In genomic region chr19:29610574-29611271, GRCh38 we compare ENCODE assay signal across 8 cellular contexts. TPM values are rescaled to one million over a fixed set of nuclear protein-coding genes. Genes with fewer than 3 reads are reported as not detected.
DNase-seq lines count a peak whose midpoint lies in the region; ATAC-seq and TF ChIP-seq lines count a peak whose summit lies in the region.

No MANE protein-coding gene starts in this region.

- peak; percentile 73 to 79 for DNase-seq in AML-193 (lab: John Stamatoyannopoulos, UW)
- peak; percentile 88 for DNase-seq in NCI-H345 (lab: John Stamatoyannopoulos, UW)
- DNase-seq in activated CD4-positive, alpha-beta T cell treated with anti-CD3 and anti-CD28 coated beads for 36 hours, result peak; percentile 93
- DNase-seq in colonic mucosa, result peak; percentile 74
- DNase-seq in stimulated activated CD4-positive, alpha-beta T cell treated with anti-CD3 and anti-CD28 coated beads, TNF-alpha, amount 100 ng/mL, for 48 hours (ENCODE audit: low read depth in 3 of 3), result peak; percentile 68 to 86 (median 74)

- no peaks in the 10 kb centered on the region for H3K9me3 Mint-ChIP-seq in activated CD4-positive, alpha-beta T cell treated with anti-CD3 and anti-CD28 coated beads for 36 hours (ENCODE audit: low read depth)

- TF ChIP-seq RAD21 in liver (IDR thresholded peaks at IDR 0.05), result peak; percentile 94 to 98

- TF ChIP-seq CTCF in colonic mucosa (IDR thresholded peaks at IDR 0.05) (peak; percentile 83), liver (IDR thresholded peaks at IDR 0.05; ENCODE audit: low read depth, low read length, missing input control) (peak; percentile 92)

- CTCF ChIA-PET in activated CD4-positive, alpha-beta T cell treated with anti-CD3 and anti-CD28 coated beads for 36 hours (lab: Charles Lee), result interaction anchor here (0.6 to 8.9 kb wide), 30 partner anchors 10 to 347 kb away, joined by 3 to 130 read pairs (median 5); partner anchors contain the start of genes C19orf12 and PLEKHF1

- POLR2A ChIA-PET in activated CD4-positive, alpha-beta T cell treated with anti-CD3 and anti-CD28 coated beads for 36 hours (lab: Charles Lee), result interaction anchor here (0.9 to 1.1 kb wide), 3 partner anchors 62 to 107 kb away, joined by 3 to 4 read pairs (median 3); no protein-coding TSS in a partner anchor

- 46% methylated on average over 19 of the region's 19 CpGs for WGBS in liver

- no peak overlapping the region for H3K4me3 ChIP-seq in colonic mucosa
- H3K4me3 ChIP-seq in liver (ENCODE audit: low read depth in 1 of 3, low read length in 3 of 3), result no peak overlapping the region

- ATAC-seq in GM18868 (IDR thresholded peaks at IDR 0.05; ENCODE audit: unreplicated experiment), result peak; percentile 81
- ATAC-seq in HG03097 (IDR thresholded peaks at IDR 0.05; ENCODE audit: low FRiP score, unreplicated experiment), result peak; percentile 63
- ATAC-seq in activated CD4-positive, alpha-beta T cell treated with anti-CD3 and anti-CD28 coated beads for 36 hours, result peak; percentile 76

- H3K9me3 ChIP-seq in colonic mucosa (no peaks in the 10 kb centered on the region), liver (ENCODE audit: control insufficient read depth in 4 of 4, low read length in 3 of 4) (no peaks in the 10 kb centered on the region)

- H3K27ac ChIP-seq in colonic mucosa (no peak overlapping the region), liver (ENCODE audit: low read depth in 1 of 2, low read length in 2 of 2) (no peak overlapping the region)

- H3K4me1 Mint-ChIP-seq in activated CD4-positive, alpha-beta T cell treated with anti-CD3 and anti-CD28 coated beads for 36 hours, result peaks cover 12% of the 10 kb centered on the region

- H3K4me1 ChIP-seq in colonic mucosa (peaks cover 4% of the 10 kb centered on the region), liver (ENCODE audit: control insufficient read depth in 4 of 4, insufficient read depth in 4 of 4, low read length in 3 of 4) (peaks cover 11 to 40% (median 28%) of the 10 kb centered on the region in 4 donors)

- H3K9ac ChIP-seq in colonic mucosa (ENCODE audit: low read depth in 2 of 2, low read length in 2 of 2), result no peak overlapping the region
- H3K9ac ChIP-seq in liver (ENCODE audit: low read depth in 1 of 2, low read length in 2 of 2), result peak overlapping the region in 1 of 2 donors; percentile 28

- intact Hi-C loops in activated CD4-positive, alpha-beta T cell treated with anti-CD3 and anti-CD28 coated beads for 36 hours (cut with DNase I, micrococcal nuclease), result loop anchor here (1.0 to 10.0 kb wide), 5 partner anchors 54 to 234 kb away; partner anchors contain the start of gene PLEKHF1 (in 2 of the 2)
- intact Hi-C loops in colonic mucosa (cut with DNase I), result loop anchor here (2.0 to 10.0 kb wide), 3 partner anchors 47 to 106 kb away; no protein-coding TSS in a partner anchor

- H3K36me3 Mint-ChIP-seq in activated CD4-positive, alpha-beta T cell treated with anti-CD3 and anti-CD28 coated beads for 36 hours (ENCODE audit: low read depth), result peaks cover 59% of the 10 kb centered on the region

- no peak overlapping the region for H3K4me3 Mint-ChIP-seq in activated CD4-positive, alpha-beta T cell treated with anti-CD3 and anti-CD28 coated beads for 36 hours

- peaks cover 10% of the 10 kb centered on the region for H3K36me3 ChIP-seq in colonic mucosa
- peaks cover 8 to 38% (median 17%) of the 10 kb centered on the region in 4 donors for H3K36me3 ChIP-seq in liver (ENCODE audit: control insufficient read depth in 4 of 4, insufficient read depth in 3 of 4, low read depth in 1 of 4, low read length in 3 of 4)

- no peak overlapping the region for H3K27ac Mint-ChIP-seq in activated CD4-positive, alpha-beta T cell treated with anti-CD3 and anti-CD28 coated beads for 36 hours

- H3K27me3 ChIP-seq in colonic mucosa (no peaks in the 10 kb centered on the region), liver (ENCODE audit: control insufficient read depth in 4 of 4, insufficient read depth in 4 of 4, low read length in 3 of 4) (no peaks in the 10 kb centered on the region)

- H3K27me3 Mint-ChIP-seq in activated CD4-positive, alpha-beta T cell treated with anti-CD3 and anti-CD28 coated beads for 36 hours, result no peaks in the 10 kb centered on the region

TF ChIP-seq in liver, 16 proteins besides CTCF, POLR2A, EP300 and RAD21:
- no peak for TF ChIP-seq SP1 (IDR thresholded peaks at IDR 0.05)
- TF ChIP-seq HNF4A (conservative IDR thresholded peaks at IDR 0.05), result no peak
- TF ChIP-seq YY1 (IDR thresholded peaks at IDR 0.05), result no peak
- no peak for TF ChIP-seq NR2F2 (IDR thresholded peaks at IDR 0.05)
- TF ChIP-seq JUND (IDR thresholded peaks at IDR 0.05), result no peak
- TF ChIP-seq MAX (IDR thresholded peaks at IDR 0.05), result no peak

RNA-seq across cellular contexts. Expression of gene POP4, which starts 4.6 kb away (rescaled TPM):
- 100 to 1,000 TPM; 101 to 136 TPM for total RNA-seq in activated CD4-positive, alpha-beta T cell treated with anti-CD3 and anti-CD28 coated beads for 36 hours
- 10 to 100 TPM; 52.4 to 87.5 TPM for total RNA-seq in colonic mucosa
- 10 to 100 TPM; 33.7 to 35.2 TPM for total RNA-seq in liver
- polyA plus RNA-seq in liver, result 10 to 100 TPM; 42.5 to 61.6 TPM

RNA-seq across cellular contexts. Expression of gene PLEKHF1, which starts 54.5 kb away (rescaled TPM):
- total RNA-seq in activated CD4-positive, alpha-beta T cell treated with anti-CD3 and anti-CD28 coated beads for 36 hours, result 10 to 100 TPM; 25.4 to 26.6 TPM
- 1 to 10 TPM; 2.8 to 3.4 TPM for total RNA-seq in colonic mucosa
- 10 to 100 TPM in 1 of 2 donors, 1 to 10 TPM in 1; 2.9 to 15.1 TPM for total RNA-seq in liver
- polyA plus RNA-seq in liver, result 10 to 100 TPM in 1 of 2 donors, 1 to 10 TPM in 1; 5.0 to 12.8 TPM
